1 cellular context compared by ENCODE assay signal in the genomic region with DNA sequence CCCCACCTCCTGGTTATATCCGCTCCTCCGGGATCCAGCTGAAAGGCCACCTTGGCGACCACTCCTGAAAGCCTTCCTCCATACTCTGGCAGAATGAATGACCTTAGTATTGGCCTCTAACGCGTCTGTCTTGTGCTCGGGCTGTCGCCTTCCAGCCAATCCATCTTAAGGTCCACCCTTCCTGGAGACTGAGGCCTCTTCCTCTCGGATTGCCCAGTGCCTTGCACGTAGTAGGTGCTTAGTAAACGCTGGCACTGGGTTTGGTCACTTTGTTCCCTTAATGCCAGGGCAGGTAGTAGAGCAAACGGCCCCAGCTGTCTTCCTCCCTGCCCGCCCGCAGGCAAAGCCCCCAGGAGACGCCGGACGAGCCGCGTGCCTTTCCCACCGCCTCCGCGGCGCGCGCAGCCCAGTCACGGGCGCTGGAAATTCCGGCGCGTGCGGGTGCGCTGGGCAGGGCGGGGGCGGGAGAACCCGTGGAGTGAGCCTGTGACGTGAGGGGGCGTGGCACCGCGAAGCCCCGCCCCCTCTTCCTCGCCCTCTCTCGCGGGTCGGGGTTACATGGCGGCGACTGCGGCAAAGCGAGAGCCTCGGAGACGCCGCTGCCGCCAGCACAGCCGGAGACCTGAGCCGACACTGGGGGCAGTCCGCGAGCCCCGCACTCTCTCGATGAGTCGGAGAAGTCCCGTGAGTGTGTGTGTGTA.
TF ChIP-seq lines count a peak whose summit lies in the region.

Gene MAPK6, plus strand, starts transcription at position 527 of the 701 bp plus-strand sequence. CDS start 27,242 bp downstream, outside the sequence.

TF ChIP-seq in HepG2, 621 proteins besides CTCF, POLR2A, EP300 and RAD21 (continued from another document and continues in another):
- TF ChIP-seq HINFP (CRISPR knock-in tag; IDR thresholded peaks at IDR 0.05; ENCODE audit: low read depth) (peak; percentile 86), ZFY (CRISPR knock-in tag; IDR thresholded peaks at IDR 0.05) (peak; percentile 59; the same call in 1 of the 2 replicates), NR1H2 (CRISPR knock-in tag; IDR thresholded peaks at IDR 0.05; ENCODE audit: borderline replicate concordance, low read depth) (no peak), ASH2L (IDR thresholded peaks at IDR 0.05; ENCODE audit: insufficient read length, low read depth, low read length) (peak; percentile 65), SOX5 (CRISPR knock-in tag; IDR thresholded peaks at IDR 0.05; ENCODE audit: borderline replicate concordance) (peak; percentile 69; the same call in 1 of the 2 replicates), ZNF709 (CRISPR knock-in tag; IDR thresholded peaks at IDR 0.05) (peak; percentile 96), TMF1 (CRISPR knock-in tag; IDR thresholded peaks at IDR 0.05; ENCODE audit: low read depth) (no peak; the same call in 1 of the 2 replicates), PRDM15 (CRISPR knock-in tag; IDR thresholded peaks at IDR 0.05) (peak; percentile 21; the same call in 1 of the 2 replicates), BCL6 (CRISPR knock-in tag; IDR thresholded peaks at IDR 0.05) (peak; percentile 42; the same call in 1 of the 2 replicates), ZNF558 (CRISPR knock-in tag; IDR thresholded peaks at IDR 0.05; ENCODE audit: borderline replicate concordance) (peak; percentile 87; the same call in 1 of the 2 replicates), SIN3A (IDR thresholded peaks at IDR 0.05; ENCODE audit: borderline replicate concordance, low read depth, low read length) (peak; percentile 68; the same call in 1 of the 2 replicates), ZFP90 (CRISPR knock-in tag; IDR thresholded peaks at IDR 0.05; ENCODE audit: borderline replicate concordance) (peak; percentile 92; the same call in 1 of the 2 replicates), SKIL (CRISPR knock-in tag; IDR thresholded peaks at IDR 0.05; ENCODE audit: borderline replicate concordance) (peak; percentile 85; the same call in 1 of the 2 replicates), ZSCAN25 (CRISPR knock-in tag; IDR thresholded peaks at IDR 0.05) (0 out of 2 replicates have a peak, but pooled peaks have one; percentile 56), ZNF878 (CRISPR knock-in tag; IDR thresholded peaks at IDR 0.05) (peak; percentile 71; the same call in 1 of the 2 replicates), MYC (CRISPR knock-in tag; IDR thresholded peaks at IDR 0.05; ENCODE audit: borderline replicate concordance) (peak; percentile 95), CBFB (CRISPR knock-in tag; IDR thresholded peaks at IDR 0.05) (peak; percentile 55; the same call in 1 of the 2 replicates), KMT2B (CRISPR knock-in tag; IDR thresholded peaks at IDR 0.05) (peak; percentile 80; the same call in 1 of the 2 replicates), HNRNPLL (IDR thresholded peaks at IDR 0.05; ENCODE audit: low read depth, low read length, poor library complexity, severe bottlenecking) (peak; percentile 78), HNF4G (IDR thresholded peaks at IDR 0.05; ENCODE audit: borderline replicate concordance, low read depth, low read length) (no peak), HNF4G (CRISPR knock-in tag; IDR thresholded peaks at IDR 0.05; ENCODE audit: borderline replicate concordance, low read depth) (peak; percentile 58; the same call in 1 of the 2 replicates), ESRRA (CRISPR knock-in tag; IDR thresholded peaks at IDR 0.05; ENCODE audit: low read depth) (peak; percentile 79), NFKBIZ (CRISPR knock-in tag; IDR thresholded peaks at IDR 0.05) (0 out of 2 replicates have a peak, but pooled peaks have one; percentile 19), PLRG1 (conservative IDR thresholded peaks at IDR 0.05) (no peak), SMC3 (IDR thresholded peaks at IDR 0.05; ENCODE audit: low read length) (no peak), ZNF567 (CRISPR knock-in tag; IDR thresholded peaks at IDR 0.05; ENCODE audit: borderline replicate concordance) (peak; percentile 86; the same call in 1 of the 2 replicates), AGO2 (optimal IDR thresholded peaks at IDR 0.05; ENCODE audit: low read depth, low read length) (peak; percentile 57), ATF3 (CRISPR knock-in tag; IDR thresholded peaks at IDR 0.05) (peak; percentile 59), CAMTA2 (CRISPR knock-in tag; IDR thresholded peaks at IDR 0.05; ENCODE audit: borderline replicate concordance) (0 out of 2 replicates have a peak, but pooled peaks have one; percentile 64), MED13 (CRISPR knock-in tag; IDR thresholded peaks at IDR 0.05) (peak; percentile 82; the same call in 1 of the 2 replicates), DMAP1 (CRISPR knock-in tag; IDR thresholded peaks at IDR 0.05) (peak; percentile 61), FOXC1 (CRISPR knock-in tag; IDR thresholded peaks at IDR 0.05; ENCODE audit: borderline replicate concordance) (peak; percentile 90), HNRNPK (IDR thresholded peaks at IDR 0.05; ENCODE audit: low read depth, low read length, poor library complexity, severe bottlenecking) (peak; percentile 66), TERF1 (CRISPR knock-in tag; IDR thresholded peaks at IDR 0.05) (0 out of 2 replicates have a peak, but pooled peaks have one; percentile 51), TBP (CRISPR knock-in tag; IDR thresholded peaks at IDR 0.05) (no peak), ZNF138 (CRISPR knock-in tag; IDR thresholded peaks at IDR 0.05; ENCODE audit: low read depth) (peak; percentile 87), MXI1 (IDR thresholded peaks at IDR 0.05; ENCODE audit: borderline replicate concordance, low read depth, low read length) (peak; percentile 79; the same call in 1 of the 3 replicates), HOXA7 (CRISPR knock-in tag; IDR thresholded peaks at IDR 0.05) (0 out of 2 replicates have a peak, but pooled peaks have one; percentile 48), ARNT (IDR thresholded peaks at IDR 0.05) (no peak), SPEN (CRISPR knock-in tag; IDR thresholded peaks at IDR 0.05; ENCODE audit: low read depth) (peak; percentile 93), SMAD1 (CRISPR knock-in tag; IDR thresholded peaks at IDR 0.05; ENCODE audit: borderline replicate concordance, low read depth) (peak; percentile 76; the same call in 1 of the 2 replicates), ZSCAN12 (CRISPR knock-in tag; IDR thresholded peaks at IDR 0.05) (peak; percentile 54; the same call in 1 of the 2 replicates), ZNF510 (CRISPR knock-in tag; IDR thresholded peaks at IDR 0.05; ENCODE audit: low read depth) (0 out of 2 replicates have a peak, but pooled peaks have one; percentile 57), SP5 (CRISPR knock-in tag; IDR thresholded peaks at IDR 0.05; ENCODE audit: borderline replicate concordance, low read depth) (peak; percentile 50), RXRA (CRISPR knock-in tag; IDR thresholded peaks at IDR 0.05) (peak; percentile 78; the same call in 1 of the 2 replicates), ZFP41 (CRISPR knock-in tag; IDR thresholded peaks at IDR 0.05; ENCODE audit: borderline replicate concordance) (no peak), ZNF44 (CRISPR knock-in tag; IDR thresholded peaks at IDR 0.05) (peak; percentile 95)
- TF ChIP-seq, protein P1, sequence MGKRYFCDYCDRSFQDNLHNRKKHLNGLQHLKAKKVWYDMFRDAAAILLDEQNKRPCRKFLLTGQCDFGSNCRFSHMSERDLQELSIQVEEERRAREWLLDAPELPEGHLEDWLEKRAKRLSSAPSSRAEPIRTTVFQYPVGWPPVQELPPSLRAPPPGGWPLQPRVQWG (CRISPR knock-in tag; IDR thresholded peaks at IDR 0.05; ENCODE audit: borderline replicate concordance, low read depth), result no peak
- TF ChIP-seq, protein P2, sequence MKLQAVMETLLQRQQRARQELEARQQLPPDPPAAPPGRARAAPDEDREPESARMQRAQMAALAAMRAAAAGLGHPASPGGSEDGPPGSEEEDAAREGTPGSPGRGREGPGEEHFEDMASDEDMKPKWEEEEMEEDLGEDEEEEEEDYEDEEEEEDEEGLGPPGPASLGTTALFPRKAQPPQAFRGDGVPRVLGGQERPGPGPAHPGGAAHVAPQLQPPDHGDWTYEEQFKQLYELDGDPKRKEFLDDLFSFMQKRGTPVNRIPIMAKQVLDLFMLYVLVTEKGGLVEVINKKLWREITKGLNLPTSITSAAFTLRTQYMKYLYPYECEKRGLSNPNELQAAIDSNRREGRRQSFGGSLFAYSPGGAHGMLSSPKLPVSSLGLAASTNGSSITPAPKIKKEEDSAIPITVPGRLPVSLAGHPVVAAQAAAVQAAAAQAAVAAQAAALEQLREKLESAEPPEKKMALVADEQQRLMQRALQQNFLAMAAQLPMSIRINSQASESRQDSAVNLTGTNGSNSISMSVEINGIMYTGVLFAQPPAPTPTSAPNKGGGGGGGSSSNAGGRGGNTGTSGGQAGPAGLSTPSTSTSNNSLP (IDR thresholded peaks at IDR 0.05; ENCODE audit: low read depth, low read length), result peak; percentile 35; the same call in 1 of the 2 replicates
- TF ChIP-seq, protein P3, sequence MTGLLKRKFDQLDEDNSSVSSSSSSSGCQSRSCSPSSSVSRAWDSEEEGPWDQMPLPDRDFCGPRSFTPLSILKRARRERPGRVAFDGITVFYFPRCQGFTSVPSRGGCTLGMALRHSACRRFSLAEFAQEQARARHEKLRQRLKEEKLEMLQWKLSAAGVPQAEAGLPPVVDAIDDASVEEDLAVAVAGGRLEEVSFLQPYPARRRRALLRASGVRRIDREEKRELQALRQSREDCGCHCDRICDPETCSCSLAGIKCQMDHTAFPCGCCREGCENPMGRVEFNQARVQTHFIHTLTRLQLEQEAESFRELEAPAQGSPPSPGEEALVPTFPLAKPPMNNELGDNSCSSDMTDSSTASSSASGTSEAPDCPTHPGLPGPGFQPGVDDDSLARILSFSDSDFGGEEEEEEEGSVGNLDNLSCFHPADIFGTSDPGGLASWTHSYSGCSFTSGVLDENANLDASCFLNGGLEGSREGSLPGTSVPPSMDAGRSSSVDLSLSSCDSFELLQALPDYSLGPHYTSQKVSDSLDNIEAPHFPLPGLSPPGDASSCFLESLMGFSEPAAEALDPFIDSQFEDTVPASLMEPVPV (CRISPR knock-in tag; IDR thresholded peaks at IDR 0.05), result peak; percentile 84; the same call in 1 of the 2 replicates
